2 cellular contexts compared by ENCODE assay signal in the genomic region with DNA sequence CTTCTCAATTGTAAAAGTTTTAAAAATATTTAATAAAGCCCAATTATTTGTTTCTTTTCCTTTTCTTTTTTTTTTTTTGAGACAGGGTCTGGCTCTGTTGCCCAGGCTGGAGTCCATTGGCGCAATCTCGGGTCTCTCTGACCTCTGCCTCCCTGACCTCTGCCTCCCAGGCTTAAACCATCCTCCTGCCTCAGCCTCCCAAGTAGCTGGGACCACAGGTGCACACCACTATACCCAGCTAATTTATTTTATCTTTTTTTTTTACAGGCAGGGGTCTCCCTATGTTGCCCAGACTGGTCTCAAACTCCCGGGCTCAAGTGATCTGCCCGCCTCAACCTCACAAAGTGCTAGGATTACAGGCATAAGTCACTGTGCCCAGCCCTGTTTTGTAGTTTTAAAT.
TF ChIP-seq lines count a peak whose summit lies in the region.

No MANE protein-coding gene starts in this region.

TF ChIP-seq in GM23338, 12 proteins besides CTCF, POLR2A, EP300 and RAD21 (continues in another document):
- TF ChIP-seq JUNB (IDR thresholded peaks at IDR 0.05; ENCODE audit: unreplicated experiment) = no peak
- no peak for TF ChIP-seq EZH2 (IDR thresholded peaks at IDR 0.05; ENCODE audit: low read depth, unreplicated experiment)
- no peak for TF ChIP-seq EZH2phosphoT487 (IDR thresholded peaks at IDR 0.05; ENCODE audit: unreplicated experiment)
- TF ChIP-seq, protein P1, sequence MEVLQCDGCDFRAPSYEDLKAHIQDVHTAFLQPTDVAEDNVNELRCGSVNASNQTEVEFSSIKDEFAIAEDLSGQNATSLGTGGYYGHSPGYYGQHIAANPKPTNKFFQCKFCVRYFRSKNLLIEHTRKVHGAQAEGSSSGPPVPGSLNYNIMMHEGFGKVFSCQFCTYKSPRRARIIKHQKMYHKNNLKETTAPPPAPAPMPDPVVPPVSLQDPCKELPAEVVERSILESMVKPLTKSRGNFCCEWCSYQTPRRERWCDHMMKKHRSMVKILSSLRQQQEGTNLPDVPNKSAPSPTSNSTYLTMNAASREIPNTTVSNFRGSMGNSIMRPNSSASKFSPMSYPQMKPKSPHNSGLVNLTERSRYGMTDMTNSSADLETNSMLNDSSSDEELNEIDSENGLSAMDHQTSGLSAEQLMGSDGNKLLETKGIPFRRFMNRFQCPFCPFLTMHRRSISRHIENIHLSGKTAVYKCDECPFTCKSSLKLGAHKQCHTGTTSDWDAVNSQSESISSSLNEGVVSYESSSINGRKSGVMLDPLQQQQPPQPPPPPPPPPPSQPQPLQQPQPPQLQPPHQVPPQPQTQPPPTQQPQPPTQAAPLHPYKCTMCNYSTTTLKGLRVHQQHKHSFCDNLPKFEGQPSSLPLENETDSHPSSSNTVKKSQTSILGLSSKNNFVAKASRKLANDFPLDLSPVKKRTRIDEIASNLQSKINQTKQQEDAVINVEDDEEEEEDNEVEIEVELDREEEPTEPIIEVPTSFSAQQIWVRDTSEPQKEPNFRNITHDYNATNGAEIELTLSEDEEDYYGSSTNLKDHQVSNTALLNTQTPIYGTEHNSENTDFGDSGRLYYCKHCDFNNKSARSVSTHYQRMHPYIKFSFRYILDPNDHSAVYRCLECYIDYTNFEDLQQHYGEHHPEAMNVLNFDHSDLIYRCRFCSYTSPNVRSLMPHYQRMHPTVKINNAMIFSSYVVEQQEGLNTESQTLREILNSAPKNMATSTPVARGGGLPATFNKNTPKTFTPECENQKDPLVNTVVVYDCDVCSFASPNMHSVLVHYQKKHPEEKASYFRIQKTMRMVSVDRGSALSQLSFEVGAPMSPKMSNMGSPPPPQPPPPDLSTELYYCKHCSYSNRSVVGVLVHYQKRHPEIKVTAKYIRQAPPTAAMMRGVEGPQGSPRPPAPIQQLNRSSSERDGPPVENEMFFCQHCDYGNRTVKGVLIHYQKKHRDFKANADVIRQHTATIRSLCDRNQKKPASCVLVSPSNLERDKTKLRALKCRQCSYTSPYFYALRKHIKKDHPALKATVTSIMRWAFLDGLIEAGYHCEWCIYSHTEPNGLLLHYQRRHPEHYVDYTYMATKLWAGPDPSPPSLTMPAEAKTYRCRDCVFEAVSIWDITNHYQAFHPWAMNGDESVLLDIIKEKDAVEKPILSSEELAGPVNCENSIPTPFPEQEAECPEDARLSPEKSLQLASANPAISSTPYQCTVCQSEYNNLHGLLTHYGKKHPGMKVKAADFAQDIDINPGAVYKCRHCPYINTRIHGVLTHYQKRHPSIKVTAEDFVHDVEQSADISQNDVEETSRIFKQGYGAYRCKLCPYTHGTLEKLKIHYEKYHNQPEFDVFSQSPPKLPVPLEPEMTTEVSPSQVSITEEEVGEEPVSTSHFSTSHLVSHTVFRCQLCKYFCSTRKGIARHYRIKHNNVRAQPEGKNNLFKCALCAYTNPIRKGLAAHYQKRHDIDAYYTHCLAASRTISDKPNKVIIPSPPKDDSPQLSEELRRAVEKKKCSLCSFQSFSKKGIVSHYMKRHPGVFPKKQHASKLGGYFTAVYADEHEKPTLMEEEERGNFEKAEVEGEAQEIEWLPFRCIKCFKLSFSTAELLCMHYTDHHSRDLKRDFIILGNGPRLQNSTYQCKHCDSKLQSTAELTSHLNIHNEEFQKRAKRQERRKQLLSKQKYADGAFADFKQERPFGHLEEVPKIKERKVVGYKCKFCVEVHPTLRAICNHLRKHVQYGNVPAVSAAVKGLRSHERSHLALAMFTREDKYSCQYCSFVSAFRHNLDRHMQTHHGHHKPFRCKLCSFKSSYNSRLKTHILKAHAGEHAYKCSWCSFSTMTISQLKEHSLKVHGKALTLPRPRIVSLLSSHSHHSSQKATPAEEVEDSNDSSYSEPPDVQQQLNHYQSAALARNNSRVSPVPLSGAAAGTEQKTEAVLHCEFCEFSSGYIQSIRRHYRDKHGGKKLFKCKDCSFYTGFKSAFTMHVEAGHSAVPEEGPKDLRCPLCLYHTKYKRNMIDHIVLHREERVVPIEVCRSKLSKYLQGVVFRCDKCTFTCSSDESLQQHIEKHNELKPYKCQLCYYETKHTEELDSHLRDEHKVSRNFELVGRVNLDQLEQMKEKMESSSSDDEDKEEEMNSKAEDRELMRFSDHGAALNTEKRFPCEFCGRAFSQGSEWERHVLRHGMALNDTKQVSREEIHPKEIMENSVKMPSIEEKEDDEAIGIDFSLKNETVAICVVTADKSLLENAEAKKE (CRISPR knock-in tag; IDR thresholded peaks at IDR 0.05) = no peak
- TF ChIP-seq POLR2AphosphoS5 (IDR thresholded peaks at IDR 0.05; ENCODE audit: low read depth) = no peak
- no peak for TF ChIP-seq NANOG (IDR thresholded peaks at IDR 0.05; ENCODE audit: borderline replicate concordance)
- TF ChIP-seq, protein P2, sequence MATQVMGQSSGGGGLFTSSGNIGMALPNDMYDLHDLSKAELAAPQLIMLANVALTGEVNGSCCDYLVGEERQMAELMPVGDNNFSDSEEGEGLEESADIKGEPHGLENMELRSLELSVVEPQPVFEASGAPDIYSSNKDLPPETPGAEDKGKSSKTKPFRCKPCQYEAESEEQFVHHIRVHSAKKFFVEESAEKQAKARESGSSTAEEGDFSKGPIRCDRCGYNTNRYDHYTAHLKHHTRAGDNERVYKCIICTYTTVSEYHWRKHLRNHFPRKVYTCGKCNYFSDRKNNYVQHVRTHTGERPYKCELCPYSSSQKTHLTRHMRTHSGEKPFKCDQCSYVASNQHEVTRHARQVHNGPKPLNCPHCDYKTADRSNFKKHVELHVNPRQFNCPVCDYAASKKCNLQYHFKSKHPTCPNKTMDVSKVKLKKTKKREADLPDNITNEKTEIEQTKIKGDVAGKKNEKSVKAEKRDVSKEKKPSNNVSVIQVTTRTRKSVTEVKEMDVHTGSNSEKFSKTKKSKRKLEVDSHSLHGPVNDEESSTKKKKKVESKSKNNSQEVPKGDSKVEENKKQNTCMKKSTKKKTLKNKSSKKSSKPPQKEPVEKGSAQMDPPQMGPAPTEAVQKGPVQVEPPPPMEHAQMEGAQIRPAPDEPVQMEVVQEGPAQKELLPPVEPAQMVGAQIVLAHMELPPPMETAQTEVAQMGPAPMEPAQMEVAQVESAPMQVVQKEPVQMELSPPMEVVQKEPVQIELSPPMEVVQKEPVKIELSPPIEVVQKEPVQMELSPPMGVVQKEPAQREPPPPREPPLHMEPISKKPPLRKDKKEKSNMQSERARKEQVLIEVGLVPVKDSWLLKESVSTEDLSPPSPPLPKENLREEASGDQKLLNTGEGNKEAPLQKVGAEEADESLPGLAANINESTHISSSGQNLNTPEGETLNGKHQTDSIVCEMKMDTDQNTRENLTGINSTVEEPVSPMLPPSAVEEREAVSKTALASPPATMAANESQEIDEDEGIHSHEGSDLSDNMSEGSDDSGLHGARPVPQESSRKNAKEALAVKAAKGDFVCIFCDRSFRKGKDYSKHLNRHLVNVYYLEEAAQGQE (IDR thresholded peaks at IDR 0.05; ENCODE audit: unreplicated experiment) = no peak
- no peak for TF ChIP-seq ZNF114 (CRISPR knock-in tag; IDR thresholded peaks at IDR 0.05)
- TF ChIP-seq ETS1 (IDR thresholded peaks at IDR 0.05) = no peak
- TF ChIP-seq STAT1 (IDR thresholded peaks at IDR 0.05; ENCODE audit: unreplicated experiment) = no peak

TF ChIP-seq in H1, 55 proteins besides CTCF, POLR2A, EP300 and RAD21:
- TF ChIP-seq SUZ12 (IDR thresholded peaks at IDR 0.05; ENCODE audit: low read length) (no peak), HDAC2 (IDR thresholded peaks at IDR 0.05; ENCODE audit: borderline replicate concordance in 1 of 2, low read depth in 2 of 2, low read length in 2 of 2) (no peak), KDM1A (IDR thresholded peaks at IDR 0.05; ENCODE audit: borderline replicate concordance, low read length) (0 out of 2 replicates have a peak, but pooled peaks have one; percentile 52), POLR2AphosphoS5 (IDR thresholded peaks at IDR 0.05; ENCODE audit: low read depth, low read length) (no peak), E2F6 (IDR thresholded peaks at IDR 0.05) (no peak), TAF1 (IDR thresholded peaks at IDR 0.05; ENCODE audit: low read depth, low read length) (no peak), TAF7 (optimal IDR thresholded peaks at IDR 0.05; ENCODE audit: borderline replicate concordance, low read depth, low read length) (no peak), PHF8 (conservative IDR thresholded peaks at IDR 0.05; ENCODE audit: low read depth, low read length) (no peak)
- TF ChIP-seq, protein P3, sequence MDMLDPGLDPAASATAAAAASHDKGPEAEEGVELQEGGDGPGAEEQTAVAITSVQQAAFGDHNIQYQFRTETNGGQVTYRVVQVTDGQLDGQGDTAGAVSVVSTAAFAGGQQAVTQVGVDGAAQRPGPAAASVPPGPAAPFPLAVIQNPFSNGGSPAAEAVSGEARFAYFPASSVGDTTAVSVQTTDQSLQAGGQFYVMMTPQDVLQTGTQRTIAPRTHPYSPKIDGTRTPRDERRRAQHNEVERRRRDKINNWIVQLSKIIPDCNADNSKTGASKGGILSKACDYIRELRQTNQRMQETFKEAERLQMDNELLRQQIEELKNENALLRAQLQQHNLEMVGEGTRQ (IDR thresholded peaks at IDR 0.05; ENCODE audit: low read length) = no peak
